In the genomic region with DNA sequence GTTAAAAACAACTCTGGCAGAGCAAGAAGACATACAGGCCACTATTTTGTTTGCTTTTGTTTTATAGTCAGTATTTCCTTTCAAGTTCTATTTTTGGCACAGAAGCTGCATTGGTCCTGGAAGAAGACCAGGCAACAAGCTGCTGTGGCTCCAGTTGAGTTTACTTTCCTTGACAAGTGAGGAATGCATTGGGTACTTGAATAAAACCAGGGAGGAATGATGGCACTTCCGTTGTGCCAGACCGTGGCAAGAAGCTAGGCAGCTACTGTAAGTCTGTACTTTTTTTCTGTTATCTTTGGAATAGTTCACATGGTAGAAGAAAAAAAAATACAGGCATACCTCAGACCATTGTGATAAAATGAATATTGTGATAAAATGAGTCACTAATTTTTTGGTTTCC, we compare ENCODE assay signal across 8 cellular contexts.
DNase-seq lines count a peak whose midpoint lies in the region; ATAC-seq and TF ChIP-seq lines count a peak whose summit lies in the region.

No MANE protein-coding gene starts in this region.

- H3K36me3 ChIP-seq in adrenal gland (replicated peaks in 1 of 2) (no peaks in the 10 kb centered on the region), left lung (peaks cover 0 to 14% of the 10 kb centered on the region in 2 donors)

- intact Hi-C loops in adrenal gland (cut with DNase I) = loop anchor here in 1 of 2 donors (10.0 kb wide), 1 partner anchor 63 kb away; a partner anchor contains a TSS
- intact Hi-C loops in left lung (cut with DNase I) = no loop called here

- H3K9me3 ChIP-seq in adrenal gland (replicated peaks in 1 of 3) (no peaks in the 10 kb centered on the region), left lung (peaks cover 0 to 6% of the 10 kb centered on the region in 2 donors)

- no peak for TF ChIP-seq CTCF in adrenal gland (IDR thresholded peaks at IDR 0.05)
- TF ChIP-seq CTCF in left lung (IDR thresholded peaks at IDR 0.05) = no peak
- no peak for TF ChIP-seq CTCF in GM20000 (IDR thresholded peaks at IDR 0.05; ENCODE audit: extremely low read depth, missing control alignments)

- H3K27me3 ChIP-seq in adrenal gland (no peaks in the 10 kb centered on the region), left lung (no peaks in the 10 kb centered on the region)

- H3K4me1 ChIP-seq in adrenal gland (replicated peaks in 1 of 2) (peaks cover 13 to 25% of the 10 kb centered on the region in 2 donors), left lung (peaks cover 10 to 36% of the 10 kb centered on the region in 2 donors)

- H3K27ac ChIP-seq in adrenal gland (peak overlapping the region in 4 of 5 donors; percentile 28 to 71 (median 68)), left lung (peak overlapping the region; percentile 49 to 55)

- DNase-seq in AG08396 (ENCODE audit: low spot score) = peak; percentile 69
- peak; percentile 77 for DNase-seq in HT1080 (ENCODE audit: low read depth)
- DNase-seq in adrenal gland = peak in 6 of 7 donors; percentile 48 to 71 (median 59)
- DNase-seq in left lung = no peak
- no peak for DNase-seq in GM20000 (ENCODE audit: low spot score)
- no peak for DNase-seq in stimulated activated CD4-positive, alpha-beta T cell treated with anti-CD3 and anti-CD28 coated beads, Interleukin-2, amount 100 ng/mL, for 24 hours
- no peak for DNase-seq in GOT3 (lab: John Stamatoyannopoulos, UW)

- ATAC-seq in left lung (peak; percentile 76), HG02884 (IDR thresholded peaks at IDR 0.05; ENCODE audit: unreplicated experiment) (no peak)

- no peak overlapping the region for H3K4me3 ChIP-seq in adrenal gland
- no peak overlapping the region for H3K4me3 ChIP-seq in left lung

- WGBS in adrenal gland, 4 donors = 9 to 23% (median 13%) methylated on average over 2 of the region's 2 CpGs

- TF ChIP-seq POLR2A in adrenal gland (IDR thresholded peaks at IDR 0.05) = peak in 1 of 2 donors; percentile 19

Comparison
In these comparisons a context has a peak if more than half of its experiments do, and no peak if none do; other contexts are left out.
1. DNase-seq: peak in AG08396 (single experiment), HT1080 (single experiment) and adrenal gland (6 of 7); none in left lung (0 of 2), GM20000 (single experiment), stimulated activated CD4-positive, alpha-beta T cell treated with anti-CD3 and anti-CD28 coated beads, Interleukin-2, amount 100 ng/mL, for 24 hours (0 of 2) and GOT3 (single experiment).